Comparison of ENCODE assay signal across 9 cellular contexts in genomic region chr17:65742433-65743312, GRCh38.
DNase-seq lines count a peak whose midpoint lies in the region; ATAC-seq, FAIRE-seq and TF ChIP-seq lines count a peak whose summit lies in the region.
"Had no signal": no experiment of that assay in that cellular context is flagged by ENCODE, and none has a peak within 500 bp of the region (broad histone marks: within the 10 kb centered on the region; RNA-seq: fewer than 3 reads in every experiment).

No MANE protein-coding gene starts in this region.

- H3K9ac ChIP-seq in adipocyte (ENCODE audit: low read length): peak overlapping the region; percentile 25

- no peaks in the 10 kb centered on the region for H3K27me3 ChIP-seq in adipocyte (replicated peaks; ENCODE audit: control insufficient read depth, insufficient read depth, low read length)

- H3K4me2 ChIP-seq in A549: peak overlapping the region; percentile 62

- 46% methylated on average over 6 of the region's 6 CpGs for WGBS in A549 (ENCODE audit: missing lambda C conversion rate)

- H3K9me3 ChIP-seq in A549 (peaks cover 6% of the 10 kb centered on the region; the same call in 1 of the 3 replicates), adipocyte (ENCODE audit: control insufficient read depth, low read length) (peaks cover 6% of the 10 kb centered on the region)

- POLR2A ChIA-PET in A549 (lab: Yijun Ruan, JAX): no interaction called here

- no peak for TF ChIP-seq POLR2A in A549 (IDR thresholded peaks at IDR 0.05; ENCODE audit: low read length)

- peak overlapping the region; percentile 29 to 73; a peak in 5 of 6 replicates for H3K27ac ChIP-seq in A549

- peak; percentile 37 to 40 for DNase-seq in A549 (ENCODE audit: low read depth in 1 of 2, low spot score in 1 of 2)
- DNase-seq in HK-2 (ENCODE audit: unreplicated experiment): peak; percentile 2
- peak; percentile 83 for DNase-seq in adipocyte (ENCODE audit: low read depth)
- DNase-seq in islet precursor cell: peak; percentile 84
- no peak for DNase-seq in stimulated activated CD4-positive, alpha-beta T cell treated with anti-CD3 and anti-CD28 coated beads, Interleukin-1b, Interleukin-23, amount 100 ng/mL, for 48 hours
- no peak for DNase-seq in NCI-H446 (lab: John Stamatoyannopoulos, UW)
- no peak for DNase-seq in NCI-H1694 treated with DMSO at 0.1 percent for 48 hours (lab: John Stamatoyannopoulos, UW)
- DNase-seq: kidney had no signal

- TF ChIP-seq RAD21 in A549 (conservative IDR thresholded peaks at IDR 0.05 in 1 of 2, IDR thresholded peaks at IDR 0.05 in 1 of 2): no peak

- CTCF ChIA-PET in A549 (lab: Yijun Ruan, JAX): interaction anchor here (0.6 to 2.0 kb wide), 2 partner anchors 51 to 104 kb away, joined by 3 to 5 read pairs; no protein-coding TSS in a partner anchor

- ATAC-seq in A549: peak; percentile 84 to 90
- ATAC-seq in HG03342 (IDR thresholded peaks at IDR 0.05; ENCODE audit: unreplicated experiment): no peak

- peak; percentile 89 for FAIRE-seq in A549 (lab: Jason Lieb, UNC)

- peaks cover 2% of the 10 kb centered on the region for H3K36me3 ChIP-seq in adipocyte (ENCODE audit: control insufficient read depth, insufficient read depth, low read length, severe bottlenecking)

- TF ChIP-seq EP300 in A549 (IDR thresholded peaks at IDR 0.05): peak in 1 of 2 experiments; percentile 54; a peak in 1 of 5 replicates

- H3K4me1 ChIP-seq in A549: peaks cover 21% of the 10 kb centered on the region
- H3K4me1 ChIP-seq in adipocyte (ENCODE audit: control insufficient read depth, insufficient read depth, low read length): peaks cover 15% of the 10 kb centered on the region

- H3K4me3 ChIP-seq in A549 (no peak overlapping the region), adipocyte (ENCODE audit: low read length) (peak overlapping the region; percentile 44)

- no peak for TF ChIP-seq CTCF in A549 (IDR thresholded peaks at IDR 0.05)

TF ChIP-seq in A549, 52 proteins besides CTCF, POLR2A, EP300 and RAD21:
- TF ChIP-seq CHD2 (IDR thresholded peaks at IDR 0.05; ENCODE audit: low read length, partially characterized antibody): no peak
- TF ChIP-seq HDAC2 (IDR thresholded peaks at IDR 0.05): no peak
- TF ChIP-seq, protein P1, sequence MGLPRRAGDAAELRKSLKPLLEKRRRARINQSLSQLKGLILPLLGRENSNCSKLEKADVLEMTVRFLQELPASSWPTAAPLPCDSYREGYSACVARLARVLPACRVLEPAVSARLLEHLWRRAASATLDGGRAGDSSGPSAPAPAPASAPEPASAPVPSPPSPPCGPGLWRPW (IDR thresholded peaks at IDR 0.05): no peak
- no peak for TF ChIP-seq E2F6 (IDR thresholded peaks at IDR 0.05; ENCODE audit: borderline replicate concordance, low read depth)
- TF ChIP-seq PBX3 (IDR thresholded peaks at IDR 0.05): no peak
- no peak for TF ChIP-seq TFCP2L1 (CRISPR knock-in tag; IDR thresholded peaks at IDR 0.05)
- TF ChIP-seq, protein P2, sequence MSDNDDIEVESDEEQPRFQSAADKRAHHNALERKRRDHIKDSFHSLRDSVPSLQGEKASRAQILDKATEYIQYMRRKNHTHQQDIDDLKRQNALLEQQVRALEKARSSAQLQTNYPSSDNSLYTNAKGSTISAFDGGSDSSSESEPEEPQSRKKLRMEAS (IDR thresholded peaks at IDR 0.05): 0 out of 2 replicates have a peak, but pooled peaks have one; percentile 23
- TF ChIP-seq JUN (IDR thresholded peaks at IDR 0.05): peak in 1 of 2 experiments; percentile 49; a peak in 1 of 5 replicates
- TF ChIP-seq FOSL2 (IDR thresholded peaks at IDR 0.05): peak; percentile 54; the same call in 1 of the 2 replicates
- TF ChIP-seq FOSL2 (CRISPR knock-in tag; IDR thresholded peaks at IDR 0.05): 0 out of 2 replicates have a peak, but pooled peaks have one; percentile 44
- no peak for TF ChIP-seq MYC (IDR thresholded peaks at IDR 0.05; ENCODE audit: borderline replicate concordance, low read length)
- no peak for TF ChIP-seq CEBPB (IDR thresholded peaks at IDR 0.05)
- peak; percentile 56; the same call in 1 of the 2 replicates for TF ChIP-seq JUNB (IDR thresholded peaks at IDR 0.05)
- 0 out of 3 replicates have a peak, but pooled peaks have one; percentile 16 for TF ChIP-seq SMC3 (IDR thresholded peaks at IDR 0.05)
- TF ChIP-seq GATA3 (IDR thresholded peaks at IDR 0.05; ENCODE audit: borderline replicate concordance): peak; percentile 60; the same call in 1 of the 2 replicates

Comparison
In these comparisons a context has a peak if more than half of its experiments do, and no peak if none do; other contexts are left out.
1. DNase-seq: peak in A549 (2 of 2), HK-2 (single experiment), adipocyte (single experiment) and islet precursor cell (single experiment); none in stimulated activated CD4-positive, alpha-beta T cell treated with anti-CD3 and anti-CD28 coated beads, Interleukin-1b, Interleukin-23, amount 100 ng/mL, for 48 hours (single experiment), NCI-H446 (0 of 2) and NCI-H1694 treated with DMSO at 0.1 percent for 48 hours (single experiment).